8 cellular contexts compared by ENCODE assay signal in genomic region chr17:64506201-64506575, GRCh38. TPM values are rescaled to one million over a fixed set of nuclear protein-coding genes. Genes with fewer than 3 reads are reported as not detected.
DNase-seq lines count a peak whose midpoint lies in the region; ATAC-seq and TF ChIP-seq lines count a peak whose summit lies in the region.

Gene DDX5 (minus strand): TSS chr17:64506289. CDS start chr17:64506119, 170 bp downstream.

- H3K4me2 ChIP-seq in SU-DHL-6 (ENCODE audit: low read depth, low read length, poor library complexity, severe bottlenecking), result peak within 1 kb of the TSS; percentile 92

- H3K27me3 ChIP-seq in SU-DHL-6 (ENCODE audit: low read length) (no peaks in the 10 kb centered on the region), ovary (no peaks in the 10 kb centered on the region), thymus (ENCODE audit: control insufficient read depth, insufficient read depth) (no peaks in the 10 kb centered on the region)

- peak within 1 kb of the TSS; percentile 100 for H3K9ac ChIP-seq in SU-DHL-6 (ENCODE audit: low read length)

- no peaks in the 10 kb centered on the region for H3K9me2 ChIP-seq in SU-DHL-6 (replicated peaks; ENCODE audit: insufficient read depth, low read length)

- CTCF ChIA-PET in GM10248 (lab: Yijun Ruan, JAX), result interaction anchor here (1.0 to 1.9 kb wide), 5 partner anchors 9 to 143 kb away, joined by 3 to 9 read pairs (median 4); partner anchors contain the start of gene POLG2

- H3K36me3 ChIP-seq in SU-DHL-6 (ENCODE audit: low read length), result peaks cover 48% of the 10 kb centered on the region
- H3K36me3 ChIP-seq in ovary, result no peaks in the 10 kb centered on the region
- H3K36me3 ChIP-seq in thymus (ENCODE audit: control insufficient read depth, insufficient read depth), result peaks cover 34% of the 10 kb centered on the region

- ATAC-seq in HG02623 (IDR thresholded peaks at IDR 0.05; ENCODE audit: unreplicated experiment) (peak; percentile 52), Right ventricle myocardium inferior (peak; percentile 87)

- H3K27ac ChIP-seq in SU-DHL-6 (ENCODE audit: low read depth, low read length) (peak within 1 kb of the TSS; percentile 95), ovary (peak within 1 kb of the TSS; percentile 97 to 99), thymus (ENCODE audit: low read depth) (peak within 1 kb of the TSS; percentile 97)

- peak; percentile 57 for TF ChIP-seq EP300 in ovary (IDR thresholded peaks at IDR 0.05)

- intact Hi-C loops in Right ventricle myocardium inferior (cut with DNase I) (loop anchor here (2.0 to 10.0 kb wide), 4 partner anchors 139 to 734 kb away; partner anchors contain the start of genes CCDC47, DDX42, FTSJ3 and PSMC5), ovary (cut with DNase I) (no loop called here)

- H3K27me3 Mint-ChIP-seq in activated naive CD8-positive, alpha-beta T cell treated with anti-CD3 and anti-CD28 coated beads for 36 hours, result no peaks in the 10 kb centered on the region

- peaks cover 61% of the 10 kb centered on the region for H3K36me3 Mint-ChIP-seq in activated naive CD8-positive, alpha-beta T cell treated with anti-CD3 and anti-CD28 coated beads for 36 hours

- H3K4me3 ChIP-seq in SU-DHL-6 (ENCODE audit: insufficient read depth, low read length, poor library complexity, severe bottlenecking) (peak within 1 kb of the TSS; percentile 100), ovary (peak within 1 kb of the TSS; percentile 99), thymus (ENCODE audit: low read length) (peak within 1 kb of the TSS; percentile 87)

- TF ChIP-seq POLR2A in ovary (IDR thresholded peaks at IDR 0.05), result peak; percentile 98

- TF ChIP-seq CTCF in GM10248 (IDR thresholded peaks at IDR 0.05; ENCODE audit: control extremely low read depth, extremely low read depth, low read depth, missing control alignments) (no peak), SU-DHL-6 (IDR thresholded peaks at IDR 0.05; ENCODE audit: insufficient read depth, low read length, poor library complexity, severe bottlenecking) (no peak), ovary (IDR thresholded peaks at IDR 0.05) (no peak)

- POLR2A ChIA-PET in GM10248 (lab: Yijun Ruan, JAX), result interaction anchor here (0.7 to 4.0 kb wide), 12 partner anchors 9 to 447 kb away, joined by 3 to 89 read pairs (median 4); partner anchors contain the start of gene POLG2

- H2AFZ ChIP-seq in SU-DHL-6 (ENCODE audit: low read depth, low read length, severe bottlenecking), result peak within 1 kb of the TSS; percentile 76

- peaks cover 43% of the 10 kb centered on the region for H3K4me1 Mint-ChIP-seq in activated naive CD8-positive, alpha-beta T cell treated with anti-CD3 and anti-CD28 coated beads for 36 hours

- peaks cover 45% of the 10 kb centered on the region for H3F3A ChIP-seq in SU-DHL-6 (ENCODE audit: insufficient read depth)

- 0% methylated on average over 25 to 31 of the region's 31 CpGs for WGBS in ovary, 3 donors
- WGBS in thymus, result under 1% methylated on average over 31 of the region's 31 CpGs

- H4K20me1 ChIP-seq in SU-DHL-6 (ENCODE audit: low read depth, low read length), result peaks cover 49% of the 10 kb centered on the region

- H3K27ac Mint-ChIP-seq in activated naive CD8-positive, alpha-beta T cell treated with anti-CD3 and anti-CD28 coated beads for 36 hours, result peak within 1 kb of the TSS; percentile 100

- DNase-seq in GM10248 (ENCODE audit: extremely low spot score) (peak; percentile 96), NCI-H1417 (lab: John Stamatoyannopoulos, UW) (peak; percentile 96 to 99 (median 99)), Right ventricle myocardium inferior (ENCODE audit: missing footprints) (peak; percentile 97), ovary (peak; percentile 97 to 98 (median 97))
- DNase-seq in activated naive CD8-positive, alpha-beta T cell treated with anti-CD3 and anti-CD28 coated beads for 36 hours, result peak; percentile 96

- H3K9me3 ChIP-seq in SU-DHL-6 (ENCODE audit: insufficient read depth, low read length) (no peaks in the 10 kb centered on the region), ovary (no peaks in the 10 kb centered on the region), thymus (ENCODE audit: control insufficient read depth) (no peaks in the 10 kb centered on the region)

- peak within 1 kb of the TSS; percentile 98 for H3K4me3 Mint-ChIP-seq in activated naive CD8-positive, alpha-beta T cell treated with anti-CD3 and anti-CD28 coated beads for 36 hours

- peaks cover 74% of the 10 kb centered on the region for H3K79me2 ChIP-seq in SU-DHL-6 (ENCODE audit: insufficient read depth, low read length)

- H3K4me1 ChIP-seq in ovary (ENCODE audit: insufficient read depth) (peaks cover 4% of the 10 kb centered on the region), thymus (ENCODE audit: control insufficient read depth, insufficient read depth, low read length) (peaks cover 10% of the 10 kb centered on the region)

- no peaks in the 10 kb centered on the region for H3K9me3 Mint-ChIP-seq in activated naive CD8-positive, alpha-beta T cell treated with anti-CD3 and anti-CD28 coated beads for 36 hours

RNA-seq across cellular contexts. Expression of gene DDX5, which starts in this region (rescaled TPM):
- 100 to 1,000 TPM; 719 to 745 TPM for total RNA-seq in activated naive CD8-positive, alpha-beta T cell treated with anti-CD3 and anti-CD28 coated beads for 36 hours
- total RNA-seq in Right ventricle myocardium inferior, result 321 TPM
- 100 to 1,000 TPM; 438 to 750 (median 559) TPM for total RNA-seq in ovary
- 100 to 1,000 TPM; 372 to 633 TPM for polyA plus RNA-seq in ovary
- polyA plus RNA-seq in thymus, result 937 TPM

Comparison
In these comparisons a context has a peak if more than half of its experiments do, and no peak if none do; other contexts are left out.
1. Peak in every context shown above with its lines: DNase-seq, ATAC-seq, H3K4me3 ChIP-seq and H3K27ac ChIP-seq.